1 cellular context compared by ENCODE assay signal in the genomic region with DNA sequence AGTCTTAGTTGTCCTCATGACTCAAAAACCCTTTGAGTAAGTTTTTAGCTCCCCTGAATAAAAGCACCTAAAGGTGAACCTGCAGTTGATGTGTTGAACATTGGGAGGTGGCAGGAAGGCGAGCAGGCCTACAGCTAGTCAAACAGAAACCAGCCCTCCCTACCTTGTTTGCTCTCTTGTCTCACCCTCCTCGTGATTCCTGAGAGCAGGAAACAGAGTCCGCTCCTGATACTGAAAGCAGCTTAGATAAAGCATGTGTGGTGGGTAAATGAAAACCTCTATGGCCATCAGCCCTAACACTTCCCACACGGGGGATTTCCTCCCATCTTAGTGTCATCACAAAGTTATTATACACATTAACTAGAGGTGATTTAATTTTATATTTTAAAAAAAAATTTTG.
TF ChIP-seq lines count a peak whose summit lies in the region.

No MANE protein-coding gene starts in this region.

TF ChIP-seq in GM12878, 131 proteins besides CTCF, POLR2A, EP300 and RAD21 (continued from another document and continues in another):
- TF ChIP-seq, protein P1, sequence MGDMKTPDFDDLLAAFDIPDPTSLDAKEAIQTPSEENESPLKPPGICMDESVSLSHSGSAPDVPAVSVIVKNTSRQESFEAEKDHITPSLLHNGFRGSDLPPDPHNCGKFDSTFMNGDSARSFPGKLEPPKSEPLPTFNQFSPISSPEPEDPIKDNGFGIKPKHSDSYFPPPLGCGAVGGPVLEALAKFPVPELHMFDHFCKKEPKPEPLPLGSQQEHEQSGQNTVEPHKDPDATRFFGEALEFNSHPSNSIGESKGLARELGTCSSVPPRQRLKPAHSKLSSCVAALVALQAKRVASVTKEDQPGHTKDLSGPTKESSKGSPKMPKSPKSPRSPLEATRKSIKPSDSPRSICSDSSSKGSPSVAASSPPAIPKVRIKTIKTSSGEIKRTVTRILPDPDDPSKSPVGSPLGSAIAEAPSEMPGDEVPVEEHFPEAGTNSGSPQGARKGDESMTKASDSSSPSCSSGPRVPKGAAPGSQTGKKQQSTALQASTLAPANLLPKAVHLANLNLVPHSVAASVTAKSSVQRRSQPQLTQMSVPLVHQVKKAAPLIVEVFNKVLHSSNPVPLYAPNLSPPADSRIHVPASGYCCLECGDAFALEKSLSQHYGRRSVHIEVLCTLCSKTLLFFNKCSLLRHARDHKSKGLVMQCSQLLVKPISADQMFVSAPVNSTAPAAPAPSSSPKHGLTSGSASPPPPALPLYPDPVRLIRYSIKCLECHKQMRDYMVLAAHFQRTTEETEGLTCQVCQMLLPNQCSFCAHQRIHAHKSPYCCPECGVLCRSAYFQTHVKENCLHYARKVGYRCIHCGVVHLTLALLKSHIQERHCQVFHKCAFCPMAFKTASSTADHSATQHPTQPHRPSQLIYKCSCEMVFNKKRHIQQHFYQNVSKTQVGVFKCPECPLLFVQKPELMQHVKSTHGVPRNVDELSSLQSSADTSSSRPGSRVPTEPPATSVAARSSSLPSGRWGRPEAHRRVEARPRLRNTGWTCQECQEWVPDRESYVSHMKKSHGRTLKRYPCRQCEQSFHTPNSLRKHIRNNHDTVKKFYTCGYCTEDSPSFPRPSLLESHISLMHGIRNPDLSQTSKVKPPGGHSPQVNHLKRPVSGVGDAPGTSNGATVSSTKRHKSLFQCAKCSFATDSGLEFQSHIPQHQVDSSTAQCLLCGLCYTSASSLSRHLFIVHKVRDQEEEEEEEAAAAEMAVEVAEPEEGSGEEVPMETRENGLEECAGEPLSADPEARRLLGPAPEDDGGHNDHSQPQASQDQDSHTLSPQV (IDR thresholded peaks at IDR 0.05) = no peak
- TF ChIP-seq NR2F1 (conservative IDR thresholded peaks at IDR 0.05) (peak; percentile 66), HSF1 (IDR thresholded peaks at IDR 0.05; ENCODE audit: low read depth, low read length) (no peak), MXI1 (IDR thresholded peaks at IDR 0.05; ENCODE audit: low read depth, low read length) (no peak), CBX3 (IDR thresholded peaks at IDR 0.05; ENCODE audit: borderline replicate concordance, low read depth) (no peak), POLR2AphosphoS2 (IDR thresholded peaks at IDR 0.05; ENCODE audit: low read depth, low read length) (no peak), IKZF2 (IDR thresholded peaks at IDR 0.05) (peak; percentile 100), STAT1 (conservative IDR thresholded peaks at IDR 0.05) (no peak), IKZF1 (conservative IDR thresholded peaks at IDR 0.05) (peak; percentile 99), GABPA (IDR thresholded peaks at IDR 0.05; ENCODE audit: low read depth) (no peak; the same call in 1 of the 2 replicates), NR2C1 (IDR thresholded peaks at IDR 0.05) (no peak), FOXM1 (IDR thresholded peaks at IDR 0.05; ENCODE audit: low read depth, low read length) (peak; percentile 74; the same call in 1 of the 2 replicates), GATAD2B (conservative IDR thresholded peaks at IDR 0.05; ENCODE audit: low read depth) (no peak), ZNF217 (IDR thresholded peaks at IDR 0.05) (no peak), MYB (IDR thresholded peaks at IDR 0.05; ENCODE audit: borderline replicate concordance, low read depth, low read length) (no peak), EZH2 (IDR thresholded peaks at IDR 0.05; ENCODE audit: borderline replicate concordance, control insufficient read depth, low read depth, low read length) (no peak), KDM1A (IDR thresholded peaks at IDR 0.05; ENCODE audit: borderline replicate concordance) (no peak), SUZ12 (IDR thresholded peaks at IDR 0.05; ENCODE audit: unreplicated experiment) (no peak), ZNF207 (IDR thresholded peaks at IDR 0.05; ENCODE audit: borderline replicate concordance) (no peak), CHD1 (IDR thresholded peaks at IDR 0.05; ENCODE audit: low read depth, low read length) (no peak), E4F1 (IDR thresholded peaks at IDR 0.05; ENCODE audit: borderline replicate concordance, partially characterized antibody) (no peak), SRF (IDR thresholded peaks at IDR 0.05; ENCODE audit: low read depth in 2 of 2, low read length in 2 of 2) (no peak), DPF2 (IDR thresholded peaks at IDR 0.05) (peak; percentile 66), ZBTB40 (IDR thresholded peaks at IDR 0.05; ENCODE audit: borderline replicate concordance) (no peak), STAT3 (IDR thresholded peaks at IDR 0.05; ENCODE audit: low read depth, low read length) (0 out of 2 replicates have a peak, but pooled peaks have one; percentile 29), RELA (IDR thresholded peaks at IDR 0.05; ENCODE audit: borderline replicate concordance, partially characterized antibody) (peak; percentile 89), SUPT20H (IDR thresholded peaks at IDR 0.05; ENCODE audit: borderline replicate concordance, control insufficient read depth, low read depth, low read length) (no peak), CBFB (IDR thresholded peaks at IDR 0.05; ENCODE audit: low read depth) (no peak), FOXK2 (IDR thresholded peaks at IDR 0.05) (no peak), MTA2 (IDR thresholded peaks at IDR 0.05; ENCODE audit: low read depth) (peak; percentile 82)
- TF ChIP-seq, protein P2, sequence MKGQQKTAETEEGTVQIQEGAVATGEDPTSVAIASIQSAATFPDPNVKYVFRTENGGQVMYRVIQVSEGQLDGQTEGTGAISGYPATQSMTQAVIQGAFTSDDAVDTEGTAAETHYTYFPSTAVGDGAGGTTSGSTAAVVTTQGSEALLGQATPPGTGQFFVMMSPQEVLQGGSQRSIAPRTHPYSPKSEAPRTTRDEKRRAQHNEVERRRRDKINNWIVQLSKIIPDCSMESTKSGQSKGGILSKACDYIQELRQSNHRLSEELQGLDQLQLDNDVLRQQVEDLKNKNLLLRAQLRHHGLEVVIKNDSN (IDR thresholded peaks at IDR 0.05; ENCODE audit: borderline replicate concordance, extremely low read length, insufficient read depth, low read depth, low read length) = no peak
- TF ChIP-seq, protein P3, sequence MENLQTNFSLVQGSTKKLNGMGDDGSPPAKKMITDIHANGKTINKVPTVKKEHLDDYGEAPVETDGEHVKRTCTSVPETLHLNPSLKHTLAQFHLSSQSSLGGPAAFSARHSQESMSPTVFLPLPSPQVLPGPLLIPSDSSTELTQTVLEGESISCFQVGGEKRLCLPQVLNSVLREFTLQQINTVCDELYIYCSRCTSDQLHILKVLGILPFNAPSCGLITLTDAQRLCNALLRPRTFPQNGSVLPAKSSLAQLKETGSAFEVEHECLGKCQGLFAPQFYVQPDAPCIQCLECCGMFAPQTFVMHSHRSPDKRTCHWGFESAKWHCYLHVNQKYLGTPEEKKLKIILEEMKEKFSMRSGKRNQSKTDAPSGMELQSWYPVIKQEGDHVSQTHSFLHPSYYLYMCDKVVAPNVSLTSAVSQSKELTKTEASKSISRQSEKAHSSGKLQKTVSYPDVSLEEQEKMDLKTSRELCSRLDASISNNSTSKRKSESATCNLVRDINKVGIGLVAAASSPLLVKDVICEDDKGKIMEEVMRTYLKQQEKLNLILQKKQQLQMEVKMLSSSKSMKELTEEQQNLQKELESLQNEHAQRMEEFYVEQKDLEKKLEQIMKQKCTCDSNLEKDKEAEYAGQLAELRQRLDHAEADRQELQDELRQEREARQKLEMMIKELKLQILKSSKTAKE (IDR thresholded peaks at IDR 0.05; ENCODE audit: low read depth, poor library complexity, severe bottlenecking) = peak; percentile 76
- TF ChIP-seq, protein P4, sequence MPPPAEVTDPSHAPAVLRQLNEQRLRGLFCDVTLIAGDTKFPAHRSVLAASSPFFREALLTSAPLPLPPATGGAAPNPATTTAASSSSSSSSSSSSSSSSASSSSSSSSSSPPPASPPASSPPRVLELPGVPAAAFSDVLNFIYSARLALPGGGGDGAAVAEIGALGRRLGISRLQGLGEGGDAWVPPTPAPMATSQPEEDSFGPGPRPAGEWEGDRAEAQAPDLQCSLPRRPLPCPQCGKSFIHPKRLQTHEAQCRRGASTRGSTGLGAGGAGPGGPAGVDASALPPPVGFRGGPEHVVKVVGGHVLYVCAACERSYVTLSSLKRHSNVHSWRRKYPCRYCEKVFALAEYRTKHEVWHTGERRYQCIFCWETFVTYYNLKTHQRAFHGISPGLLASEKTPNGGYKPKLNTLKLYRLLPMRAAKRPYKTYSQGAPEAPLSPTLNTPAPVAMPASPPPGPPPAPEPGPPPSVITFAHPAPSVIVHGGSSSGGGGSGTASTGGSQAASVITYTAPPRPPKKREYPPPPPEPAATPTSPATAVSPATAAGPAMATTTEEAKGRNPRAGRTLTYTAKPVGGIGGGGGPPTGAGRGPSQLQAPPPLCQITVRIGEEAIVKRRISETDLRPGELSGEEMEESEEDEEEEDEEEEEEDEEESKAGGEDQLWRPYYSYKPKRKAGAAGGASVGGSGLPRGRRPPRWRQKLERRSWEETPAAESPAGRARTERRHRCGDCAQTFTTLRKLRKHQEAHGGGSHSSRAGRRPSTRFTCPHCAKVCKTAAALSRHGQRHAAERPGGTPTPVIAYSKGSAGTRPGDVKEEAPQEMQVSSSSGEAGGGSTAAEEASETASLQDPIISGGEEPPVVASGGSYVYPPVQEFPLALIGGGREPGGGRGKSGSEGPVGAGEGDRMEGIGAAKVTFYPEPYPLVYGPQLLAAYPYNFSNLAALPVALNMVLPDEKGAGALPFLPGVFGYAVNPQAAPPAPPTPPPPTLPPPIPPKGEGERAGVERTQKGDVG (CRISPR knock-in tag; IDR thresholded peaks at IDR 0.05) = no peak
- TF ChIP-seq, protein P5, sequence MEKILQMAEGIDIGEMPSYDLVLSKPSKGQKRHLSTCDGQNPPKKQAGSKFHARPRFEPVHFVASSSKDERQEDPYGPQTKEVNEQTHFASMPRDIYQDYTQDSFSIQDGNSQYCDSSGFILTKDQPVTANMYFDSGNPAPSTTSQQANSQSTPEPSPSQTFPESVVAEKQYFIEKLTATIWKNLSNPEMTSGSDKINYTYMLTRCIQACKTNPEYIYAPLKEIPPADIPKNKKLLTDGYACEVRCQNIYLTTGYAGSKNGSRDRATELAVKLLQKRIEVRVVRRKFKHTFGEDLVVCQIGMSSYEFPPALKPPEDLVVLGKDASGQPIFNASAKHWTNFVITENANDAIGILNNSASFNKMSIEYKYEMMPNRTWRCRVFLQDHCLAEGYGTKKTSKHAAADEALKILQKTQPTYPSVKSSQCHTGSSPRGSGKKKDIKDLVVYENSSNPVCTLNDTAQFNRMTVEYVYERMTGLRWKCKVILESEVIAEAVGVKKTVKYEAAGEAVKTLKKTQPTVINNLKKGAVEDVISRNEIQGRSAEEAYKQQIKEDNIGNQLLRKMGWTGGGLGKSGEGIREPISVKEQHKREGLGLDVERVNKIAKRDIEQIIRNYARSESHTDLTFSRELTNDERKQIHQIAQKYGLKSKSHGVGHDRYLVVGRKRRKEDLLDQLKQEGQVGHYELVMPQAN (conservative IDR thresholded peaks at IDR 0.05) = no peak; the same call in 1 of the 2 replicates
